11 cellular contexts compared by ENCODE assay signal in genomic region chr7:116628971-116629586, GRCh38. TPM values are rescaled to one million over a fixed set of nuclear protein-coding genes. Genes with fewer than 3 reads are reported as not detected.
DNase-seq lines count a peak whose midpoint lies in the region; ATAC-seq and TF ChIP-seq lines count a peak whose summit lies in the region.
"Had no signal": no experiment of that assay in that cellular context is flagged by ENCODE, and none has a peak within 500 bp of the region (broad histone marks: within the 10 kb centered on the region; RNA-seq: fewer than 3 reads in every experiment).

No MANE protein-coding gene starts in this region.

- no peak overlapping the region for H3K27ac Mint-ChIP-seq in naive thymus-derived CD4-positive, alpha-beta T cell
- H3K27ac Mint-ChIP-seq in Caco-2 (ENCODE audit: unreplicated experiment), result no peak overlapping the region
- H3K27ac Mint-ChIP-seq: activated CD4-positive, alpha-beta memory T cell treated with anti-CD3 and anti-CD28 coated beads, Interleukin-2, amount 10 ng/mL, durations not matched to agents 7 days and 5 days; naive thymus-derived CD8-positive, alpha-beta T cell had no signal

- POLR2A ChIA-PET in naive thymus-derived CD4-positive, alpha-beta T cell (lab: Charles Lee), result no interaction called here
- POLR2A ChIA-PET in Caco-2 (lab: Charles Lee), result no interaction called here

- H3K36me3 Mint-ChIP-seq in naive thymus-derived CD4-positive, alpha-beta T cell, result no peaks in the 10 kb centered on the region
- H3K36me3 Mint-ChIP-seq in Caco-2 (ENCODE audit: insufficient read depth, unreplicated experiment), result no peaks in the 10 kb centered on the region
- H3K36me3 Mint-ChIP-seq: naive thymus-derived CD8-positive, alpha-beta T cell had no signal

- DNase-seq in RKO (ENCODE audit: low spot score) (peak; percentile 57), fibroblast of mammary gland (ENCODE audit: low read depth) (peak; percentile 47), mucosa of gallbladder (ENCODE audit: low spot score) (peak; percentile 64), vagina (ENCODE audit: extremely low spot score in 2 of 2) (no peak), Caco-2 (no peak), dedifferentiated amniotic fluid mesenchymal stem cell (ENCODE audit: extremely low spot score) (no peak)
- no peak for DNase-seq in naive thymus-derived CD4-positive, alpha-beta T cell
- DNase-seq: activated CD4-positive, alpha-beta memory T cell treated with anti-CD3 and anti-CD28 coated beads, Interleukin-2, amount 10 ng/mL, durations not matched to agents 7 days and 5 days; GDM1; naive thymus-derived CD8-positive, alpha-beta T cell; SHP77 treated with DMSO at 0.1 percent for 48 hours had no signal

- no peak for ATAC-seq in naive thymus-derived CD4-positive, alpha-beta T cell
- ATAC-seq: naive thymus-derived CD8-positive, alpha-beta T cell had no signal

- H3K4me3 Mint-ChIP-seq in naive thymus-derived CD4-positive, alpha-beta T cell, result no peak overlapping the region
- H3K4me3 Mint-ChIP-seq in Caco-2 (ENCODE audit: unreplicated experiment), result no peak overlapping the region
- H3K4me3 Mint-ChIP-seq: activated CD4-positive, alpha-beta memory T cell treated with anti-CD3 and anti-CD28 coated beads, Interleukin-2, amount 10 ng/mL, durations not matched to agents 7 days and 5 days; naive thymus-derived CD8-positive, alpha-beta T cell had no signal

- H3K9me3 ChIP-seq in vagina (no peaks in the 10 kb centered on the region), Caco-2 (no peaks in the 10 kb centered on the region)
- H3K9me3 ChIP-seq in naive thymus-derived CD4-positive, alpha-beta T cell (ENCODE audit: control insufficient read depth in 2 of 3, low read length in 3 of 3), result no peaks in the 10 kb centered on the region

- no peak for TF ChIP-seq POLR2A in vagina (IDR thresholded peaks at IDR 0.05)

- peaks cover 0 to 2% (median 0%) of the 10 kb centered on the region in 11 donors for H3K9me3 Mint-ChIP-seq in naive thymus-derived CD4-positive, alpha-beta T cell
- H3K9me3 Mint-ChIP-seq in Caco-2 (ENCODE audit: unreplicated experiment), result peaks cover 10% of the 10 kb centered on the region
- H3K9me3 Mint-ChIP-seq: activated CD4-positive, alpha-beta memory T cell treated with anti-CD3 and anti-CD28 coated beads, Interleukin-2, amount 10 ng/mL, durations not matched to agents 7 days and 5 days; naive thymus-derived CD8-positive, alpha-beta T cell had no signal

- H3K4me3 ChIP-seq in fibroblast of mammary gland (ENCODE audit: control insufficient read depth, low read depth, low read length) (no peak overlapping the region), vagina (no peak overlapping the region), Caco-2 (ENCODE audit: low read depth, low read length) (no peak overlapping the region)
- H3K4me3 ChIP-seq in naive thymus-derived CD4-positive, alpha-beta T cell (ENCODE audit: low read length), result no peak overlapping the region

- H3K36me3 ChIP-seq in vagina (no peaks in the 10 kb centered on the region), Caco-2 (ENCODE audit: control insufficient read depth, insufficient read depth, low read length) (no peaks in the 10 kb centered on the region)
- H3K36me3 ChIP-seq in naive thymus-derived CD4-positive, alpha-beta T cell (ENCODE audit: control insufficient read depth in 2 of 3, insufficient read depth in 3 of 3, low read length in 3 of 3), result no peaks in the 10 kb centered on the region

- no peak for TF ChIP-seq CTCF in fibroblast of mammary gland (conservative IDR thresholded peaks at IDR 0.05; ENCODE audit: control insufficient read depth, insufficient read depth, low read depth, low read length)
- TF ChIP-seq CTCF in vagina (IDR thresholded peaks at IDR 0.05), result no peak
- no peak for TF ChIP-seq CTCF in Caco-2 (IDR thresholded peaks at IDR 0.05; ENCODE audit: insufficient read depth in 1 of 2, low read depth in 1 of 2, low read length in 1 of 2, severe bottlenecking in 1 of 2, unreplicated experiment in 1 of 2)

- H3K4me1 ChIP-seq in vagina (peaks cover 8% of the 10 kb centered on the region), Caco-2 (no peaks in the 10 kb centered on the region)
- H3K4me1 ChIP-seq in naive thymus-derived CD4-positive, alpha-beta T cell (ENCODE audit: control insufficient read depth in 2 of 2, insufficient read depth in 2 of 2, low read length in 2 of 2), result no peaks in the 10 kb centered on the region

- H3K4me1 Mint-ChIP-seq in naive thymus-derived CD4-positive, alpha-beta T cell, result no peaks in the 10 kb centered on the region
- H3K4me1 Mint-ChIP-seq in Caco-2 (ENCODE audit: low read depth, unreplicated experiment), result peaks cover 7% of the 10 kb centered on the region
- H3K4me1 Mint-ChIP-seq: activated CD4-positive, alpha-beta memory T cell treated with anti-CD3 and anti-CD28 coated beads, Interleukin-2, amount 10 ng/mL, durations not matched to agents 7 days and 5 days had no signal

- no peaks in the 10 kb centered on the region for H3K27me3 ChIP-seq in vagina
- H3K27me3 ChIP-seq in naive thymus-derived CD4-positive, alpha-beta T cell (ENCODE audit: control insufficient read depth in 2 of 2, insufficient read depth in 2 of 2, low read length in 2 of 2), result no peaks in the 10 kb centered on the region
- H3K27me3 ChIP-seq in Caco-2 (replicated peaks; ENCODE audit: control insufficient read depth, insufficient read depth, low read length), result no peaks in the 10 kb centered on the region

- H3K27ac ChIP-seq in vagina, result peak overlapping the region; percentile 45
- H3K27ac ChIP-seq in naive thymus-derived CD4-positive, alpha-beta T cell (ENCODE audit: low read depth, low read length), result no peak overlapping the region

- CTCF ChIA-PET in naive thymus-derived CD4-positive, alpha-beta T cell (lab: Charles Lee), result no interaction called here
- CTCF ChIA-PET in Caco-2 (lab: Charles Lee), result no interaction called here

- BruUV-seq in Caco-2 (replicated peaks; lab: Mats Ljungman, UMichigan), result no TSS peak

- intact Hi-C loops in vagina (cut with DNase I), result no loop called here
- intact Hi-C loops in naive thymus-derived CD4-positive, alpha-beta T cell (cut with micrococcal nuclease), result no loop called here
- intact Hi-C loops in Caco-2 (cut with micrococcal nuclease; ENCODE audit: unreplicated experiment), result no loop called here

- H3K27me3 Mint-ChIP-seq in naive thymus-derived CD4-positive, alpha-beta T cell, result peaks cover 6 to 22% (median 15%) of the 10 kb centered on the region in 5 donors
- H3K27me3 Mint-ChIP-seq in Caco-2 (ENCODE audit: insufficient read depth, unreplicated experiment), result peaks cover 2% of the 10 kb centered on the region

RNA-seq across cellular contexts. Expression of gene MET, which starts 42.9 kb away (rescaled TPM):
- total RNA-seq in mucosa of gallbladder, result 59.4 TPM
- total RNA-seq in vagina, result 15.2 TPM
- total RNA-seq in naive thymus-derived CD4-positive, alpha-beta T cell, result 1 to 10 TPM in 1 of 5 experiments, under 1 TPM in 2, not detected in 2; 0.19 to 1.0 (median 0.73) TPM
- polyA plus RNA-seq in naive thymus-derived CD4-positive, alpha-beta T cell, result not detected
- total RNA-seq in Caco-2 (2022), result 72.6 and 82.9 TPM in 2 replicates
- total RNA-seq: naive thymus-derived CD8-positive, alpha-beta T cell had no signal
- polyA plus RNA-seq: naive thymus-derived CD8-positive, alpha-beta T cell had no signal

Comparison
In these comparisons a context has a peak if more than half of its experiments do, and no peak if none do; other contexts are left out.
1. DNase-seq: peak in RKO (single experiment), fibroblast of mammary gland (single experiment) and mucosa of gallbladder (single experiment); none in vagina (0 of 2), naive thymus-derived CD4-positive, alpha-beta T cell (0 of 9), Caco-2 (0 of 2) and dedifferentiated amniotic fluid mesenchymal stem cell (single experiment).